Comparison of ENCODE assay signal across 8 cellular contexts in genomic region chr12:121802485-121802842, GRCh38. TPM values are rescaled to one million over a fixed set of nuclear protein-coding genes. Genes with fewer than 3 reads are reported as not detected.
DNase-seq lines count a peak whose midpoint lies in the region; ATAC-seq and TF ChIP-seq lines count a peak whose summit lies in the region.

No MANE protein-coding gene starts in this region.

- peaks cover 54% of the 10 kb centered on the region for H3K4me1 Mint-ChIP-seq in nephron progenitor cell

- H3K9me3 Mint-ChIP-seq in nephron progenitor cell, result no peaks in the 10 kb centered on the region

- H3F3A ChIP-seq in MM.1S (ENCODE audit: insufficient read depth, low read length), result peaks cover 21% of the 10 kb centered on the region

- H3K4me1 ChIP-seq in BLaER1 (peaks cover 32% of the 10 kb centered on the region), MM.1S (ENCODE audit: low read length) (peaks cover 7% of the 10 kb centered on the region; the same call in 1 of the 2 replicates)

- H3K27ac ChIP-seq in BLaER1 (peak overlapping the region; percentile 100), MM.1S (ENCODE audit: low read length) (peak overlapping the region; percentile 99), dorsolateral prefrontal cortex (peak overlapping the region; percentile 99 to 100 (median 100))

- H3K27ac Mint-ChIP-seq in nephron progenitor cell, result peak overlapping the region; percentile 100

- peaks cover 68% of the 10 kb centered on the region for H3K79me2 ChIP-seq in MM.1S (ENCODE audit: low read length)

- H3K9me2 ChIP-seq in MM.1S (replicated peaks; ENCODE audit: insufficient read depth, low read length), result no peaks in the 10 kb centered on the region

- DNase-seq in MM.1S (no peak), dorsolateral prefrontal cortex (no peak), nephron progenitor cell (no peak), GOT3 (lab: John Stamatoyannopoulos, UW) (no peak), HCEC 1CT (no peak)

- ATAC-seq in HG02852 (IDR thresholded peaks at IDR 0.05; ENCODE audit: unreplicated experiment) (no peak), GM18505 (IDR thresholded peaks at IDR 0.05; ENCODE audit: unreplicated experiment) (no peak)

- H3K36me3 Mint-ChIP-seq in nephron progenitor cell (ENCODE audit: low read depth), result no peaks in the 10 kb centered on the region

- no peaks in the 10 kb centered on the region for H3K27me3 ChIP-seq in BLaER1
- no peaks in the 10 kb centered on the region for H3K27me3 ChIP-seq in MM.1S (replicated peaks; ENCODE audit: insufficient read depth, low read length)
- H3K27me3 ChIP-seq in dorsolateral prefrontal cortex, result no peaks in the 10 kb centered on the region

- no peaks in the 10 kb centered on the region for H3K27me3 Mint-ChIP-seq in nephron progenitor cell (ENCODE audit: low read depth, poor library complexity)

- TF ChIP-seq CTCF in MM.1S (IDR thresholded peaks at IDR 0.05; ENCODE audit: low read length) (no peak), dorsolateral prefrontal cortex (IDR thresholded peaks at IDR 0.05 in 54 of 56, conservative IDR thresholded peaks at IDR 0.05 in 2 of 56; ENCODE audit: low read depth in 1 of 56, partially characterized antibody in 56 of 56) (no peak), nephron progenitor cell (IDR thresholded peaks at IDR 0.05) (no peak)

- H3K9me3 ChIP-seq in BLaER1, result no peaks in the 10 kb centered on the region
- no peaks in the 10 kb centered on the region for H3K9me3 ChIP-seq in MM.1S (replicated peaks; ENCODE audit: insufficient read depth, low read length)

- H3K4me3 Mint-ChIP-seq in nephron progenitor cell, result peak overlapping the region; percentile 91

- peak overlapping the region; percentile 100 for H3K9ac ChIP-seq in BLaER1
- peak overlapping the region; percentile 97 for H3K9ac ChIP-seq in MM.1S (ENCODE audit: low read length)

- H2AFZ ChIP-seq in MM.1S (ENCODE audit: low read length), result no peak overlapping the region

- H3K4me3 ChIP-seq in BLaER1 (peak overlapping the region; percentile 96), MM.1S (ENCODE audit: low read length) (peak overlapping the region; percentile 67), dorsolateral prefrontal cortex (peak overlapping the region; percentile 53 to 92 (median 77))

- no peak for TF ChIP-seq POLR2A in GM18505 (IDR thresholded peaks at IDR 0.05; ENCODE audit: borderline replicate concordance, extremely low read depth, insufficient read depth, insufficient read length)

- H3K36me3 ChIP-seq in BLaER1 (peaks cover 9% of the 10 kb centered on the region), MM.1S (replicated peaks; ENCODE audit: insufficient read depth, low read length) (no peaks in the 10 kb centered on the region)

- H3K4me2 ChIP-seq in BLaER1, result peak overlapping the region; percentile 93
- H3K4me2 ChIP-seq in MM.1S (ENCODE audit: low read depth, low read length), result peak overlapping the region; percentile 96

- H4K20me1 ChIP-seq in BLaER1, result peaks cover 38% of the 10 kb centered on the region
- H4K20me1 ChIP-seq in MM.1S (ENCODE audit: insufficient read depth, low read length), result no peaks in the 10 kb centered on the region

- intact Hi-C loops in dorsolateral prefrontal cortex (cut with DNase I), result loop anchor here in 1 of 2 donors (10.0 kb wide), 1 partner anchor 222 kb away; the partner anchor contains the start of gene BCL7A

RNA-seq across cellular contexts. Expression of gene SETD1B, which starts 1.3 kb away (rescaled TPM):
- total RNA-seq in dorsolateral prefrontal cortex, result 10 to 100 TPM; 15.5 to 29.9 (median 23.0) TPM

RNA-seq across cellular contexts. Expression of gene RHOF, which starts 9.0 kb away (rescaled TPM):
- total RNA-seq in dorsolateral prefrontal cortex, result 10 to 100 TPM; 18.1 to 42.5 (median 27.4) TPM

RNA-seq across cellular contexts. Expression of gene HPD, which starts 56.2 kb away (rescaled TPM):
- total RNA-seq in dorsolateral prefrontal cortex, result under 1 TPM in 19 of 120 experiments, not detected in 101; 0.29 to 0.94 (median 0.41) TPM
